In genomic region chr5:21165344-21165743, GRCh38 we compare ENCODE assay signal across 20 cellular contexts.
DNase-seq lines count a peak whose midpoint lies in the region; ATAC-seq and TF ChIP-seq lines count a peak whose summit lies in the region.
"Had no signal": no experiment of that assay in that cellular context is flagged by ENCODE, and none has a peak within 500 bp of the region (broad histone marks: within the 10 kb centered on the region; RNA-seq: fewer than 3 reads in every experiment).

No MANE protein-coding gene starts in this region.

- intact Hi-C loops in Calu3 (cut with micrococcal nuclease; ENCODE audit: unreplicated experiment): no loop called here

- peak overlapping the region; percentile 72 for H3K4me3 ChIP-seq in endodermal cell (ENCODE audit: low read length)
- H3K4me3 ChIP-seq: BLaER1, GM23338 had no signal

- H3K4me3 Mint-ChIP-seq in Calu3 (ENCODE audit: low read depth, unreplicated experiment) (no peak overlapping the region), endodermal cell (no peak overlapping the region), osteocyte (ENCODE audit: unreplicated experiment) (no peak overlapping the region)
- H3K4me3 Mint-ChIP-seq: B cell; CD4-positive, CD25-positive, alpha-beta regulatory T cell; CD8-positive, alpha-beta T cell; GM23338; H9 had no signal

- peaks cover 72% of the 10 kb centered on the region for H3K9me3 ChIP-seq in endodermal cell (ENCODE audit: control insufficient read depth, low read length)
- H3K9me3 ChIP-seq: BLaER1, Caco-2 had no signal

- peak overlapping the region; percentile 50 for H3K9ac ChIP-seq in endodermal cell (ENCODE audit: extremely low read depth, low read length, poor library complexity, severe bottlenecking)
- H3K9ac ChIP-seq: BLaER1 had no signal

- H3K9me3 Mint-ChIP-seq in Calu3 (ENCODE audit: low read depth, unreplicated experiment) (no peaks in the 10 kb centered on the region), endodermal cell (peaks cover 47% of the 10 kb centered on the region), osteocyte (ENCODE audit: unreplicated experiment) (no peaks in the 10 kb centered on the region)
- H3K9me3 Mint-ChIP-seq: GM23338, H9 had no signal

- ATAC-seq in HG03159 (IDR thresholded peaks at IDR 0.05; ENCODE audit: unreplicated experiment): no peak
- ATAC-seq: CD8-positive, alpha-beta T cell; GM23338; HCT116 had no signal

- no peaks in the 10 kb centered on the region for H3K27me3 ChIP-seq in endodermal cell (ENCODE audit: control insufficient read depth, insufficient read depth, low read length, poor library complexity, severe bottlenecking)
- H3K27me3 ChIP-seq: BLaER1 had no signal

- H3K36me3 ChIP-seq in endodermal cell (ENCODE audit: control insufficient read depth, insufficient read depth, low read length): peaks cover 19% of the 10 kb centered on the region
- H3K36me3 ChIP-seq: BLaER1 had no signal

- peak overlapping the region; percentile 46 for H3K27ac Mint-ChIP-seq in Calu3 (ENCODE audit: unreplicated experiment)
- peak overlapping the region; percentile 62 for H3K27ac Mint-ChIP-seq in endodermal cell
- no peak overlapping the region for H3K27ac Mint-ChIP-seq in osteocyte (ENCODE audit: unreplicated experiment)
- H3K27ac Mint-ChIP-seq: B cell; CD4-positive, CD25-positive, alpha-beta regulatory T cell; CD8-positive, alpha-beta T cell; GM23338; H9 had no signal

- H3K27me3 Mint-ChIP-seq in Calu3 (ENCODE audit: unreplicated experiment) (no peaks in the 10 kb centered on the region), endodermal cell (ENCODE audit: insufficient read depth) (no peaks in the 10 kb centered on the region), osteocyte (ENCODE audit: unreplicated experiment) (no peaks in the 10 kb centered on the region)
- H3K27me3 Mint-ChIP-seq: B cell; CD4-positive, CD25-positive, alpha-beta regulatory T cell had no signal

- DNase-seq in Calu3 (no peak), endodermal cell (no peak), left kidney (ENCODE audit: low read depth, low spot score) (peak; percentile 6), osteocyte (ENCODE audit: extremely low spot score, unreplicated experiment) (no peak), GDM1 (lab: John Stamatoyannopoulos, UW) (no peak)
- DNase-seq: Caco-2; CD4-positive, CD25-positive, alpha-beta regulatory T cell; CD8-positive, alpha-beta T cell; DMS 273 treated with DMSO at 0.1 percent for 48 hours; DMS79; EL; GF-D8; H9 had no signal

- H3K27ac ChIP-seq in endodermal cell (ENCODE audit: low read depth, low read length): no peak overlapping the region
- H3K27ac ChIP-seq: 22Rv1, BLaER1, C4-2B had no signal

- TF ChIP-seq CTCF in Calu3 (IDR thresholded peaks at IDR 0.05; ENCODE audit: unreplicated experiment) (no peak), endodermal cell (conservative IDR thresholded peaks at IDR 0.05) (no peak), osteocyte (IDR thresholded peaks at IDR 0.05) (no peak)

- H3K36me3 Mint-ChIP-seq in Calu3 (ENCODE audit: insufficient read depth, unreplicated experiment) (no peaks in the 10 kb centered on the region), endodermal cell (ENCODE audit: low read depth) (peaks cover 24% of the 10 kb centered on the region), osteocyte (ENCODE audit: unreplicated experiment) (no peaks in the 10 kb centered on the region)
- H3K36me3 Mint-ChIP-seq: CD4-positive, CD25-positive, alpha-beta regulatory T cell; CD8-positive, alpha-beta T cell had no signal

- H3K4me1 ChIP-seq in endodermal cell (ENCODE audit: control insufficient read depth, insufficient read depth, low read length): peaks cover 4% of the 10 kb centered on the region
- H3K4me1 ChIP-seq: BLaER1, Caco-2 had no signal

- CTCF ChIA-PET in Calu3 (lab: Charles Lee): no interaction called here

- BruUV-seq in Calu3 (replicated peaks; lab: Mats Ljungman, UMichigan): no TSS peak

- WGBS in endodermal cell (ENCODE audit: insufficient coverage in 1 of 2, insufficient read length in 1 of 2), 2 experiments: 79 to 100% methylated on average over 1 to 6 of the region's 6 CpGs

- peaks cover 16% of the 10 kb centered on the region for H3K4me1 Mint-ChIP-seq in Calu3 (ENCODE audit: low read depth, unreplicated experiment)
- peaks cover 12% of the 10 kb centered on the region for H3K4me1 Mint-ChIP-seq in endodermal cell
- H3K4me1 Mint-ChIP-seq in osteocyte (ENCODE audit: unreplicated experiment): no peaks in the 10 kb centered on the region
- H3K4me1 Mint-ChIP-seq: B cell; CD4-positive, CD25-positive, alpha-beta regulatory T cell; GM23338; H9 had no signal
